Comparison of ENCODE assay signal across 10 cellular contexts in the genomic region with DNA sequence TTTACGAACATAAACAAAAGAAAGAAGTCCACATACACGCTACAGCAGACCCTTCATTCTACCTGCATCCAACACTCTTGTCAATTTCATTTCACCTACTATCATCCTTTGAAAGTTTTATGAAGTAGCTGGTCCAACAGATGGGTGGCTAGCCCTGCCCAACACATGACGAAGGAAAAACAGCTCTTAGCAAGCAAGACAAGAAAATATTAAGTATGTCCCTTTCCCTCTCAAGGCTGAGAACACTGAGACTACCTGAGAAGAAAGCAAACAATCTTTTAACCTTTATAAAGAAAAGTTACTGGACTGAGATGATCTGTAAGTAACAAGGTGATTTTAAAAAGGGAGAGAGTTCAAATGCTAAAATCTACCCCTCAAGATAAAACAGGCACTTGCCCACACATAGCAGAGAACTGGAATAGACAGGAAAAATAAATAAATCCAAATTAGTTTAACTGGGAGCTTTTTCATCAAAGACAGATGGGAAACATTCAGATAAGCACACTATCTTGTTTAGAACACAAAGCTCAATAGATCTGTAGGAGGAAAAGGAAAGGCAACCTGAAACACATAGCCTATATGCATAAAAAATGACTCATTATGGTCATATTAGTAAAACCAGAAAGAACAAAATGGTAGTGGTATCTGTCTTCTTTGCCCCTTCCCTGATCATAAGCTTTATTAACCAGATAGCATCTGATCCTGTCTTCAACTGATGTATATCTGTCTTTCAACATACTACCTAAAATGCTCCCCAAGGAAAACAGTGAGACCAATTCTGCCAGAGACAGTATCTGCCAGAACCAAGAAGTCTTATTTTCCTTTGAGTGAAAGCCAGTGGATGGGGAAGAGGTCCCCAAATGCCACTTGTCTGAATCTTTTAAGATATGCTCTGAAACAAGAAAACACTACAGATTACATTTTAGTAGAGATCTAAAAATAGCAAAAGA.
DNase-seq lines count a peak whose midpoint lies in the region; ATAC-seq and TF ChIP-seq lines count a peak whose summit lies in the region.
"Had no signal": no experiment of that assay in that cellular context is flagged by ENCODE, and none has a peak within 500 bp of the region (broad histone marks: within the 10 kb centered on the region; RNA-seq: fewer than 3 reads in every experiment).

No MANE protein-coding gene starts in this region.

- CTCF ChIA-PET in activated CD4-positive, alpha-beta memory T cell treated with anti-CD3 and anti-CD28 coated beads, Interleukin-2, amount 10 ng/mL, durations not matched to agents 7 days and 5 days (lab: Charles Lee), result interaction anchor here (0.6 to 3.8 kb wide), 8 partner anchors 50 to 367 kb away, joined by 3 to 38 read pairs (median 4); a partner anchor contains a TSS

- no peak for DNase-seq in activated T-cell treated with anti-CD3 and anti-CD28 coated beads, Interleukin-2, amount 50 U/mL, for 24 hours
- DNase-seq in activated T-cell treated with anti-CD3 and anti-CD28 coated beads, Interleukin-2, amount 50 U/mL, for 1 hour, result no peak
- DNase-seq in activated CD4-positive, alpha-beta memory T cell treated with anti-CD3 and anti-CD28 coated beads, Interleukin-2, amount 10 ng/mL, durations not matched to agents 7 days and 5 days, result no peak
- no peak for DNase-seq in right cardiac atrium
- no peak for DNase-seq in tibial artery
- no peak for DNase-seq in sciatic nerve (ENCODE audit: low spot score)
- DNase-seq in activated CD4-positive, alpha-beta T cell treated with anti-CD3 and anti-CD28 coated beads for 1 hour, result no peak
- DNase-seq: activated CD4-positive, alpha-beta T cell treated with anti-CD3 and anti-CD28 coated beads, Interleukin-2, amount 50 U/mL, for 4 hours; NCI-H510A treated with DMSO at 0.1 percent for 48 hours had no signal

- H3K9me3 ChIP-seq in right cardiac atrium (ENCODE audit: control insufficient read depth, low read length) (no peaks in the 10 kb centered on the region), tibial artery (no peaks in the 10 kb centered on the region)

- H3K27me3 ChIP-seq in right cardiac atrium (ENCODE audit: control insufficient read depth, insufficient read depth), result no peaks in the 10 kb centered on the region
- no peaks in the 10 kb centered on the region for H3K27me3 ChIP-seq in tibial artery

- ATAC-seq in right cardiac atrium, result peak in 1 of 2 donors; percentile 8
- no peak for ATAC-seq in sciatic nerve
- no peak for ATAC-seq in GM19455 (IDR thresholded peaks at IDR 0.05; ENCODE audit: unreplicated experiment)

- intact Hi-C loops in right cardiac atrium (cut with DNase I), result no loop called here
- intact Hi-C loops in tibial artery (cut with DNase I; ENCODE audit: low total_unique reads), result no loop called here
- intact Hi-C loops in sciatic nerve (cut with DNase I), result no loop called here

- POLR2A ChIA-PET in activated CD4-positive, alpha-beta memory T cell treated with anti-CD3 and anti-CD28 coated beads, Interleukin-2, amount 10 ng/mL, durations not matched to agents 7 days and 5 days (lab: Charles Lee), result interaction anchor here (0.5 to 5.6 kb wide), 11 partner anchors 14 to 153 kb away, joined by 3 to 59 read pairs (median 4); a partner anchor contains a TSS

- peaks cover 2% of the 10 kb centered on the region for H3K4me1 ChIP-seq in right cardiac atrium (ENCODE audit: control insufficient read depth, insufficient read depth, low read length)
- H3K4me1 ChIP-seq in tibial artery, result peaks cover 4 to 85% (median 44%) of the 10 kb centered on the region in 4 donors

- H3K27ac ChIP-seq in right cardiac atrium (ENCODE audit: low read length) (no peak overlapping the region), tibial artery (peak overlapping the region; percentile 81 to 83)

- H3K4me1 Mint-ChIP-seq in activated T-cell treated with anti-CD3 and anti-CD28 coated beads, Interleukin-2, amount 50 U/mL, for 24 hours (ENCODE audit: low read depth), result peaks cover 75% of the 10 kb centered on the region
- peaks cover 62% of the 10 kb centered on the region for H3K4me1 Mint-ChIP-seq in activated CD4-positive, alpha-beta memory T cell treated with anti-CD3 and anti-CD28 coated beads, Interleukin-2, amount 10 ng/mL, durations not matched to agents 7 days and 5 days

- no peaks in the 10 kb centered on the region for H3K27me3 Mint-ChIP-seq in activated T-cell treated with anti-CD3 and anti-CD28 coated beads, Interleukin-2, amount 50 U/mL, for 24 hours
- H3K27me3 Mint-ChIP-seq in activated CD4-positive, alpha-beta memory T cell treated with anti-CD3 and anti-CD28 coated beads, Interleukin-2, amount 10 ng/mL, durations not matched to agents 7 days and 5 days, result no peaks in the 10 kb centered on the region

- no peaks in the 10 kb centered on the region for H3K9me3 Mint-ChIP-seq in activated T-cell treated with anti-CD3 and anti-CD28 coated beads, Interleukin-2, amount 50 U/mL, for 24 hours
- H3K9me3 Mint-ChIP-seq in activated CD4-positive, alpha-beta memory T cell treated with anti-CD3 and anti-CD28 coated beads, Interleukin-2, amount 10 ng/mL, durations not matched to agents 7 days and 5 days, result no peaks in the 10 kb centered on the region

- peak overlapping the region; percentile 83 for H3K27ac Mint-ChIP-seq in activated T-cell treated with anti-CD3 and anti-CD28 coated beads, Interleukin-2, amount 50 U/mL, for 24 hours
- peak overlapping the region; percentile 73 for H3K27ac Mint-ChIP-seq in activated CD4-positive, alpha-beta memory T cell treated with anti-CD3 and anti-CD28 coated beads, Interleukin-2, amount 10 ng/mL, durations not matched to agents 7 days and 5 days

- H3K36me3 Mint-ChIP-seq in activated T-cell treated with anti-CD3 and anti-CD28 coated beads, Interleukin-2, amount 50 U/mL, for 24 hours (ENCODE audit: low read depth), result peaks cover 13% of the 10 kb centered on the region
- H3K36me3 Mint-ChIP-seq in activated CD4-positive, alpha-beta memory T cell treated with anti-CD3 and anti-CD28 coated beads, Interleukin-2, amount 10 ng/mL, durations not matched to agents 7 days and 5 days (ENCODE audit: low read depth), result peaks cover 11% of the 10 kb centered on the region

- H3K4me3 ChIP-seq in right cardiac atrium (ENCODE audit: low read length), result peak overlapping the region; percentile 62
- H3K4me3 ChIP-seq in tibial artery, result peak overlapping the region; percentile 42 to 49

- TF ChIP-seq CTCF in tibial artery (IDR thresholded peaks at IDR 0.05), result no peak

- 59% methylated on average over 3 of the region's 3 CpGs for WGBS in right cardiac atrium

- H3K4me3 Mint-ChIP-seq in activated T-cell treated with anti-CD3 and anti-CD28 coated beads, Interleukin-2, amount 50 U/mL, for 24 hours, result peak overlapping the region; percentile 62
- H3K4me3 Mint-ChIP-seq in activated CD4-positive, alpha-beta memory T cell treated with anti-CD3 and anti-CD28 coated beads, Interleukin-2, amount 10 ng/mL, durations not matched to agents 7 days and 5 days, result peak overlapping the region; percentile 73

- H3K36me3 ChIP-seq in tibial artery, result no peaks in the 10 kb centered on the region
